2 cellular contexts compared by ENCODE assay signal in genomic region chr17:40247926-40248495, GRCh38.
A peak's percentile ranks its signal among the peaks of the same experiment; 100 is the strongest.
TF ChIP-seq lines count a peak whose summit lies in the region.

No MANE protein-coding gene starts in this region.

TF ChIP-seq in Ishikawa, 13 proteins besides CTCF, POLR2A, EP300 and RAD21 (continued from another document):
- TF ChIP-seq TAF1 (IDR thresholded peaks at IDR 0.05; ENCODE audit: low read depth) = no peak

TF ChIP-seq in H1, 55 proteins besides CTCF, POLR2A, EP300 and RAD21 (continued from another document):
- TF ChIP-seq CEBPB (IDR thresholded peaks at IDR 0.05; ENCODE audit: low read depth, low read length) (peak; percentile 38; the same call in 1 of the 2 replicates), JUN (IDR thresholded peaks at IDR 0.05; ENCODE audit: low read depth, low read length) (no peak), CHD1 (IDR thresholded peaks at IDR 0.05; ENCODE audit: low read depth, low read length) (no peak)
